ENCODE assay signal across 8 cellular contexts in the genomic region with DNA sequence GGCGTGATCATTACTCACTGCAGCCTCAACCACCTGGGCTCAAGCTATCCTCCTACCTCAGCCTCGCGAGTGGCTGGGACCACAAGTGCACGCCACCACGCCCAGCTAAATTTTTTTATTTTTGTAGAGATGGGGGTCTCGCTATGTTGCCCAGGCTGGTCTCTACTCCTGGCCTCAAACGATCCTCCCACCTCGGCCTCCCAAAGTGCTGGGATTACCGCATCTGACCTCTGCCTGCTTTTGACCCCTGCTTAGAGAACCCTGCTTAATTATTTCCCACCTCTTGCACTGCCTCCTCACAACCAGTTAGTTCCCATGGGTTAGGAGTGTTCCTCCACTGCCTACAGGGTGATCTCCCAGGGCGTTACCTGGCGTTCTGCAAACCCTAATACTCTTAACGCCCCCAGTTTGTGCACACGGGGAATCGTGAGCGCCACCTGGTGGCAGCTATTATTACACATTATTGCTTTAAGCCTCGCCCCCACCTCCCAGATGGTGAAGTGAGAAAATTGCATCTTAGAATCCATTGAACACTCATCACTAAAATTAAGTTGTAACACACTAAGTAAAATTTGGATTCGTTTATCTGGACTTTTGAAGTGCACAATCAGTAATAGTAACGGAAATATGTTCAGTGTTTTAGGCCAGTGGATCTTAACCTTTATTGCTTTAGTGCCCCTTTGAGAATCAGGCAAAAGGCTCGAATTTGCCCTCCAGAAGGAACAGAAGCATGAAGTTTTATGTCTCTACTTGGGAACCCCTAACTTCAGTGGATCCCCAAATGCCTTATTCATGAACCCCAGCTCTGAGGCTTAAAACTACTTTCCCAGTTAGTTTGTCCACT.
DNase-seq lines count a peak whose midpoint lies in the region; ATAC-seq lines count a peak whose summit lies in the region.

No MANE protein-coding gene starts in this region.

- no peaks in the 10 kb centered on the region for H3K9me3 Mint-ChIP-seq in activated naive CD4-positive, alpha-beta T cell treated with anti-CD3 and anti-CD28 coated beads for 36 hours

- DNase-seq in CMK (ENCODE audit: low read depth) = peak; percentile 36
- DNase-seq in HPDE6-E6E7 (ENCODE audit: extremely low spot score) = peak; percentile 37
- peak; percentile 52 for DNase-seq in SK-N-DZ (ENCODE audit: low spot score)
- DNase-seq in activated naive CD4-positive, alpha-beta T cell treated with anti-CD3 and anti-CD28 coated beads for 36 hours = peak; percentile 71
- peak; percentile 36 for DNase-seq in left ventricle myocardium superior
- DNase-seq in stimulated activated CD4-positive, alpha-beta T cell treated with anti-CD3 and anti-CD28 coated beads, Interleukin-15, amount 100 ng/mL, for 24 hours = peak; percentile 75

- peaks cover 2% of the 10 kb centered on the region for H3K4me1 Mint-ChIP-seq in activated naive CD4-positive, alpha-beta T cell treated with anti-CD3 and anti-CD28 coated beads for 36 hours (ENCODE audit: low read depth)

- ATAC-seq in left ventricle myocardium superior = no peak
- ATAC-seq in HG03039 (IDR thresholded peaks at IDR 0.05; ENCODE audit: unreplicated experiment) = no peak
- no peak for ATAC-seq in HG02642 (IDR thresholded peaks at IDR 0.05; ENCODE audit: poor library complexity, unreplicated experiment)

- CTCF ChIA-PET in activated naive CD4-positive, alpha-beta T cell treated with anti-CD3 and anti-CD28 coated beads for 36 hours (lab: Charles Lee) = interaction anchor here (0.6 to 2.7 kb wide), 22 partner anchors 7 to 539 kb away, joined by 3 to 22 read pairs (median 4); a partner anchor contains a TSS

- peaks cover 14% of the 10 kb centered on the region for H3K27me3 Mint-ChIP-seq in activated naive CD4-positive, alpha-beta T cell treated with anti-CD3 and anti-CD28 coated beads for 36 hours (ENCODE audit: low read depth)

- intact Hi-C loops in activated naive CD4-positive, alpha-beta T cell treated with anti-CD3 and anti-CD28 coated beads for 36 hours (cut with micrococcal nuclease) = loop anchor here (10.0 kb wide), 1 partner anchor 593 kb away; no protein-coding TSS in a partner anchor
- intact Hi-C loops in left ventricle myocardium superior (cut with micrococcal nuclease) = no loop called here

- no peak overlapping the region for H3K4me3 Mint-ChIP-seq in activated naive CD4-positive, alpha-beta T cell treated with anti-CD3 and anti-CD28 coated beads for 36 hours

- no peaks in the 10 kb centered on the region for H3K36me3 Mint-ChIP-seq in activated naive CD4-positive, alpha-beta T cell treated with anti-CD3 and anti-CD28 coated beads for 36 hours (ENCODE audit: low read depth)

- no peak overlapping the region for H3K27ac Mint-ChIP-seq in activated naive CD4-positive, alpha-beta T cell treated with anti-CD3 and anti-CD28 coated beads for 36 hours
